ENCODE assay signal across 1 cellular context in genomic region chr4:80948995-80949394, GRCh38.
TF ChIP-seq lines count a peak whose summit lies in the region.

No MANE protein-coding gene starts in this region.

TF ChIP-seq in WTC11, 78 proteins besides CTCF, POLR2A, EP300 and RAD21 (continued from another document):
- TF ChIP-seq FOXP4 (CRISPR knock-in tag; IDR thresholded peaks at IDR 0.05) (no peak), TCF7 (CRISPR knock-in tag; IDR thresholded peaks at IDR 0.05; ENCODE audit: low read depth) (no peak), MXD4 (CRISPR knock-in tag; IDR thresholded peaks at IDR 0.05; ENCODE audit: borderline replicate concordance) (no peak), IRF2 (CRISPR knock-in tag; IDR thresholded peaks at IDR 0.05; ENCODE audit: borderline replicate concordance, low read depth) (no peak), GABPB1 (CRISPR knock-in tag; IDR thresholded peaks at IDR 0.05) (no peak)
